10 cellular contexts compared by ENCODE assay signal in genomic region chr6:111536888-111537287, GRCh38. TPM values are rescaled to one million over a fixed set of nuclear protein-coding genes. Genes with fewer than 3 reads are reported as not detected.
DNase-seq lines count a peak whose midpoint lies in the region; ATAC-seq and TF ChIP-seq lines count a peak whose summit lies in the region.
"Had no signal": no experiment of that assay in that cellular context is flagged by ENCODE, and none has a peak within 500 bp of the region (broad histone marks: within the 10 kb centered on the region; RNA-seq: fewer than 3 reads in every experiment).

No MANE protein-coding gene starts in this region.

- no peaks in the 10 kb centered on the region for H4K20me1 ChIP-seq in GM23338 (replicated peaks; ENCODE audit: insufficient read depth)
- H4K20me1 ChIP-seq in smooth muscle cell (ENCODE audit: low read depth), result peaks cover 12% of the 10 kb centered on the region

- intact Hi-C loops in CD8-positive, alpha-beta T cell (cut with DNase I, micrococcal nuclease), result no loop called here

- no peaks in the 10 kb centered on the region for H3K27me3 Mint-ChIP-seq in CD8-positive, alpha-beta T cell (ENCODE audit: low read depth)
- peaks cover 4% of the 10 kb centered on the region for H3K27me3 Mint-ChIP-seq in GM23338 (ENCODE audit: insufficient read depth, low read depth, poor library complexity)
- peaks cover 0 to 1% (median 0%) of the 10 kb centered on the region in 3 donors for H3K27me3 Mint-ChIP-seq in immature natural killer cell (ENCODE audit: low read depth in 3 of 3)
- H3K27me3 Mint-ChIP-seq: CD4-positive, alpha-beta T cell had no signal

- H3K4me2 ChIP-seq in GM23338, result no peak overlapping the region
- no peak overlapping the region for H3K4me2 ChIP-seq in smooth muscle cell

- no peak overlapping the region for H3K27ac ChIP-seq in CD8-positive, alpha-beta T cell (ENCODE audit: low read depth, low read length)
- H3K27ac ChIP-seq in GM23338 (ENCODE audit: low read depth), result no peak overlapping the region
- H3K27ac ChIP-seq in smooth muscle cell (ENCODE audit: low read depth), result no peak overlapping the region

- WGBS in smooth muscle cell (ENCODE audit: low lambda C conversion rate), result 86% methylated on average over 3 of the region's 3 CpGs

- POLR2A ChIA-PET in CD8-positive, alpha-beta T cell (lab: Charles Lee), result no interaction called here

- H3K27me3 ChIP-seq in CD8-positive, alpha-beta T cell (ENCODE audit: insufficient read depth, low read length), result no peaks in the 10 kb centered on the region
- no peaks in the 10 kb centered on the region for H3K27me3 ChIP-seq in GM23338 (ENCODE audit: insufficient read depth)
- no peaks in the 10 kb centered on the region for H3K27me3 ChIP-seq in smooth muscle cell (ENCODE audit: low read depth)

- H3K4me1 ChIP-seq in CD8-positive, alpha-beta T cell (ENCODE audit: insufficient read depth, low read length), result peaks cover 5% of the 10 kb centered on the region
- peaks cover 48% of the 10 kb centered on the region for H3K4me1 ChIP-seq in GM23338 (ENCODE audit: insufficient read depth)
- H3K4me1 ChIP-seq in smooth muscle cell (ENCODE audit: low read depth), result no peaks in the 10 kb centered on the region

- H3K9me2 ChIP-seq in GM23338 (ENCODE audit: insufficient read depth), result 0 out of 2 replicates have a peak, but pooled peaks cover under 1% of the 10 kb centered on the region

- H3K9me3 Mint-ChIP-seq in CD8-positive, alpha-beta T cell, result no peaks in the 10 kb centered on the region
- no peaks in the 10 kb centered on the region for H3K9me3 Mint-ChIP-seq in GM23338
- no peaks in the 10 kb centered on the region for H3K9me3 Mint-ChIP-seq in immature natural killer cell
- H3K9me3 Mint-ChIP-seq: CD4-positive, alpha-beta T cell had no signal

- no peaks in the 10 kb centered on the region for H3K9me3 ChIP-seq in CD8-positive, alpha-beta T cell (ENCODE audit: low read length)
- H3K9me3 ChIP-seq in smooth muscle cell (replicated peaks; ENCODE audit: low read depth), result no peaks in the 10 kb centered on the region

- H3K36me3 ChIP-seq in CD8-positive, alpha-beta T cell (ENCODE audit: insufficient read depth, low read length), result no peaks in the 10 kb centered on the region
- H3K36me3 ChIP-seq in GM23338 (ENCODE audit: insufficient read depth) (no peaks in the 10 kb centered on the region), smooth muscle cell (ENCODE audit: low read depth) (no peaks in the 10 kb centered on the region)

- in situ Hi-C loops in SK-MEL-5 (cut with HindIII; ENCODE audit: low pct_unique_long_range_greater_than_20kb, low sequenced_read_pairs), result no loop called here

- no peaks in the 10 kb centered on the region for H3F3A ChIP-seq in GM23338 (replicated peaks; ENCODE audit: low read depth)
- peaks cover 2% of the 10 kb centered on the region for H3F3A ChIP-seq in smooth muscle cell (ENCODE audit: low read depth)

- CTCF ChIA-PET in CD8-positive, alpha-beta T cell (lab: Charles Lee), result no interaction called here

- TF ChIP-seq CTCF in CD8-positive, alpha-beta T cell (IDR thresholded peaks at IDR 0.05), result no peak
- no peak for TF ChIP-seq CTCF in GM23338 (conservative IDR thresholded peaks at IDR 0.05; ENCODE audit: low read depth in 2 of 2)
- no peak for TF ChIP-seq CTCF in smooth muscle cell (IDR thresholded peaks at IDR 0.05; ENCODE audit: borderline replicate concordance, insufficient read depth, poor library complexity, severe bottlenecking)

- no peak overlapping the region for H3K9ac ChIP-seq in smooth muscle cell (ENCODE audit: low read depth)

- H3K4me1 Mint-ChIP-seq in CD8-positive, alpha-beta T cell (ENCODE audit: low read depth), result peaks cover 22% of the 10 kb centered on the region
- peaks cover 50% of the 10 kb centered on the region for H3K4me1 Mint-ChIP-seq in GM23338
- H3K4me1 Mint-ChIP-seq in immature natural killer cell, result peaks cover 16 to 30% of the 10 kb centered on the region in 2 donors

- no peaks in the 10 kb centered on the region for H3K79me2 ChIP-seq in GM23338 (replicated peaks; ENCODE audit: insufficient read depth)
- peaks cover 6% of the 10 kb centered on the region for H3K79me2 ChIP-seq in smooth muscle cell (ENCODE audit: low read depth)

- peak overlapping the region; percentile 39 for H3K27ac Mint-ChIP-seq in CD8-positive, alpha-beta T cell
- H3K27ac Mint-ChIP-seq in GM23338 (peak overlapping the region; percentile 16; the same call in 1 of the 2 replicates), immature natural killer cell (peak overlapping the region; percentile 31 to 88 (median 69))
- H3K27ac Mint-ChIP-seq: CD4-positive, alpha-beta T cell had no signal

- ATAC-seq in CD8-positive, alpha-beta T cell, result no peak
- ATAC-seq in GM23338, result no peak
- ATAC-seq in HG03354 (IDR thresholded peaks at IDR 0.05; ENCODE audit: poor library complexity, severe bottlenecking, unreplicated experiment), result no peak

- no peak for DNase-seq in CD8-positive, alpha-beta T cell
- DNase-seq in GM23338 (ENCODE audit: low spot score), result no peak
- peak; percentile 71 for DNase-seq in SK-MEL-5 (ENCODE audit: low read depth, low spot score)
- DNase-seq in immature natural killer cell, result peak; percentile 11 to 23 (median 20)
- DNase-seq in smooth muscle cell (lab: John Stamatoyannopoulos, UW; ENCODE audit: unreplicated experiment), result no peak
- DNase-seq in NCI-H2107 treated with DMSO at 0.1 percent for 48 hours (lab: John Stamatoyannopoulos, UW; ENCODE audit: unreplicated experiment), result no peak
- no peak for DNase-seq in activated naive CD4-positive, alpha-beta T cell treated with Interleukin-2 at 50 U/mL for 16 hours
- DNase-seq: CD4-positive, alpha-beta T cell; NCI-H2029 had no signal

- no peaks in the 10 kb centered on the region for H3K36me3 Mint-ChIP-seq in CD8-positive, alpha-beta T cell
- H3K36me3 Mint-ChIP-seq in GM23338 (ENCODE audit: low read depth), result no peaks in the 10 kb centered on the region
- H3K36me3 Mint-ChIP-seq in immature natural killer cell, result peaks cover 0 to 4% (median 0%) of the 10 kb centered on the region in 3 donors

- H3K4me3 ChIP-seq in CD8-positive, alpha-beta T cell (ENCODE audit: low read depth, low read length), result no peak overlapping the region
- no peak overlapping the region for H3K4me3 ChIP-seq in GM23338
- no peak overlapping the region for H3K4me3 ChIP-seq in smooth muscle cell

- H3K4me3 Mint-ChIP-seq in CD8-positive, alpha-beta T cell, result no peak overlapping the region
- no peak overlapping the region for H3K4me3 Mint-ChIP-seq in GM23338
- H3K4me3 Mint-ChIP-seq in immature natural killer cell, result peak overlapping the region; percentile 7 to 55 (median 41)
- H3K4me3 Mint-ChIP-seq: CD4-positive, alpha-beta T cell had no signal

- H2AFZ ChIP-seq in GM23338 (no peak overlapping the region), smooth muscle cell (ENCODE audit: low read depth) (no peak overlapping the region)

TF ChIP-seq in GM23338, 12 proteins besides CTCF, POLR2A, EP300 and RAD21 (continues in another document):
- TF ChIP-seq EZH2 (IDR thresholded peaks at IDR 0.05; ENCODE audit: low read depth, unreplicated experiment) (no peak), ETS1 (IDR thresholded peaks at IDR 0.05) (no peak), ZNF331 (CRISPR knock-in tag; IDR thresholded peaks at IDR 0.05; ENCODE audit: low read depth) (no peak), EZH2phosphoT487 (IDR thresholded peaks at IDR 0.05; ENCODE audit: unreplicated experiment) (no peak), NANOG (IDR thresholded peaks at IDR 0.05; ENCODE audit: borderline replicate concordance) (no peak)

RNA-seq across cellular contexts. Expression of gene REV3L, which starts 53.9 kb away (rescaled TPM):
- 10 to 100 TPM; 18.1 to 20.7 TPM for total RNA-seq in CD8-positive, alpha-beta T cell
- 13.1 and 26.1 TPM in 2 replicates for total RNA-seq in GM23338 (2014; rRNA removed; shearing (Covaris generic))
- 6.9 and 8.3 TPM in 2 replicates for polyA plus RNA-seq in GM23338 (2016; fragmentation: Nextera tagmentation; extraction: Ambion mirVana)
- total RNA-seq in SK-MEL-5 (2014; rRNA removed; shearing (Covaris generic)), result 41.2 and 48.4 TPM in 2 replicates
- polyA plus RNA-seq in SK-MEL-5 (2015; cell fraction: cytosol; rRNA removed), result 29.5 and 39.8 TPM in 2 replicates
- 57.8 and 62.2 TPM in 2 replicates for polyA plus RNA-seq in SK-MEL-5 (2015; cell fraction: nucleus; rRNA removed)
- polyA plus RNA-seq in immature natural killer cell, result 10 to 100 TPM in 1 of 3 donors, 1 to 10 TPM in 1, under 1 TPM in 1; 0.75 to 18.3 (median 9.0) TPM
- total RNA-seq in smooth muscle cell, result 19.2 and 19.8 TPM in 2 replicates
- polyA plus RNA-seq in smooth muscle cell, result 6.9 and 9.8 TPM in 2 replicates

Comparison
In these comparisons a context has a peak if more than half of its experiments do, and no peak if none do; other contexts are left out.
1. DNase-seq: peak in SK-MEL-5 (single experiment) and immature natural killer cell (3 of 3); none in CD8-positive, alpha-beta T cell (0 of 7), GM23338 (single experiment), smooth muscle cell (single experiment), NCI-H2107 treated with DMSO at 0.1 percent for 48 hours (single experiment) and activated naive CD4-positive, alpha-beta T cell treated with Interleukin-2 at 50 U/mL for 16 hours (single experiment).
2. H3K27ac Mint-ChIP-seq: peak in every context shown above with its lines; median percentile 69 in immature natural killer cell; 39 in CD8-positive, alpha-beta T cell; 16 in GM23338.
3. H3K4me3 Mint-ChIP-seq: peak in immature natural killer cell (5 of 5); none in CD8-positive, alpha-beta T cell (single experiment) and GM23338 (single experiment).